ENCODE assay signal across 23 cellular contexts in genomic region chrY:7936053-7936452, GRCh38.
DNase-seq lines count a peak whose midpoint lies in the region; ATAC-seq and TF ChIP-seq lines count a peak whose summit lies in the region.
"Had no signal": no experiment of that assay in that cellular context is flagged by ENCODE, and none has a peak within 500 bp of the region (broad histone marks: within the 10 kb centered on the region; RNA-seq: fewer than 3 reads in every experiment).

No MANE protein-coding gene starts in this region.

- DNase-seq in A172 (ENCODE audit: low spot score) (peak; percentile 78), HCEC 1CT (peak; percentile 54), inferior parietal cortex (ENCODE audit: extremely low spot score) (peak; percentile 2), GM13977 (ENCODE audit: low spot score) (no peak), occipital lobe (lab: John Stamatoyannopoulos, UW) (no peak)
- no peak for DNase-seq in T-helper 2 cell treated with Interferon-gamma antibody and Interleukin-4, amounts not matched to agents 5 μg/mL and 100 μg/mL, for 36 hours (ENCODE audit: low spot score)
- DNase-seq: activated CD4-positive, CD25-positive, alpha-beta regulatory T cell treated with anti-CD3 and anti-CD28 coated beads, Interleukin-2, amount 50 U/mL, for 72 hours; CD4-positive, alpha-beta T cell; effector memory CD4-positive, alpha-beta T cell; KG1; left cardiac atrium; midbrain; NCI-H1092; PC-3; SK-N-SH; T-helper 9 cell; thyroid gland had no signal

- no peak overlapping the region for H3K27ac Mint-ChIP-seq in activated T-helper 17 cell treated with anti-CD3 and anti-CD28 coated beads, Interleukin-2, amount 50 U/mL, for 72 hours
- no peak overlapping the region for H3K27ac Mint-ChIP-seq in T-helper 2 cell treated with Interferon-gamma antibody and Interleukin-4, amounts not matched to agents 5 μg/mL and 100 μg/mL, for 36 hours
- H3K27ac Mint-ChIP-seq: CD4-positive, alpha-beta T cell; stimulated activated effector memory CD8-positive, alpha-beta T cell treated with anti-CD3 and anti-CD28 coated beads, Interleukin-12 subunit alpha, Interleukin-12 subunit beta, amount 100 ng/mL, for 72 hours had no signal

- H3K27me3 Mint-ChIP-seq in activated T-helper 17 cell treated with anti-CD3 and anti-CD28 coated beads, Interleukin-2, amount 50 U/mL, for 72 hours = no peaks in the 10 kb centered on the region
- H3K27me3 Mint-ChIP-seq in T-helper 2 cell treated with Interferon-gamma antibody and Interleukin-4, amounts not matched to agents 5 μg/mL and 100 μg/mL, for 36 hours (ENCODE audit: low read depth) = no peaks in the 10 kb centered on the region
- H3K27me3 Mint-ChIP-seq: CD4-positive, alpha-beta T cell had no signal

- H3K4me1 Mint-ChIP-seq in activated T-helper 17 cell treated with anti-CD3 and anti-CD28 coated beads, Interleukin-2, amount 50 U/mL, for 72 hours = no peaks in the 10 kb centered on the region
- H3K4me1 Mint-ChIP-seq in T-helper 2 cell treated with Interferon-gamma antibody and Interleukin-4, amounts not matched to agents 5 μg/mL and 100 μg/mL, for 36 hours (ENCODE audit: low read depth) = no peaks in the 10 kb centered on the region
- H3K4me1 Mint-ChIP-seq: neural crest cell; stimulated activated effector memory CD8-positive, alpha-beta T cell treated with anti-CD3 and anti-CD28 coated beads, Interleukin-12 subunit alpha, Interleukin-12 subunit beta, amount 100 ng/mL, for 72 hours had no signal

- H3K36me3 Mint-ChIP-seq in activated T-helper 17 cell treated with anti-CD3 and anti-CD28 coated beads, Interleukin-2, amount 50 U/mL, for 72 hours (ENCODE audit: low read depth) = no peaks in the 10 kb centered on the region
- no peaks in the 10 kb centered on the region for H3K36me3 Mint-ChIP-seq in T-helper 2 cell treated with Interferon-gamma antibody and Interleukin-4, amounts not matched to agents 5 μg/mL and 100 μg/mL, for 36 hours (ENCODE audit: low read depth)
- H3K36me3 Mint-ChIP-seq: stimulated activated effector memory CD8-positive, alpha-beta T cell treated with anti-CD3 and anti-CD28 coated beads, Interleukin-12 subunit alpha, Interleukin-12 subunit beta, amount 100 ng/mL, for 72 hours had no signal

- no peaks in the 10 kb centered on the region for H3K9me3 Mint-ChIP-seq in activated T-helper 17 cell treated with anti-CD3 and anti-CD28 coated beads, Interleukin-2, amount 50 U/mL, for 72 hours
- no peaks in the 10 kb centered on the region for H3K9me3 Mint-ChIP-seq in T-helper 2 cell treated with Interferon-gamma antibody and Interleukin-4, amounts not matched to agents 5 μg/mL and 100 μg/mL, for 36 hours
- H3K9me3 Mint-ChIP-seq: CD4-positive, alpha-beta T cell; neural crest cell; stimulated activated effector memory CD8-positive, alpha-beta T cell treated with anti-CD3 and anti-CD28 coated beads, Interleukin-12 subunit alpha, Interleukin-12 subunit beta, amount 100 ng/mL, for 72 hours had no signal

- no peak for TF ChIP-seq CTCF in GM13977 (IDR thresholded peaks at IDR 0.05; ENCODE audit: extremely low read depth, insufficient read depth, missing control alignments)

- in situ Hi-C loops in GM13977 (cut with MboI; ENCODE audit: low pct_unique_long_range_greater_than_20kb, low sequenced_read_pairs, unreplicated experiment) = no loop called here

- peak; percentile 30 for ATAC-seq in activated T-helper 17 cell treated with anti-CD3 and anti-CD28 coated beads, Interleukin-2, amount 50 U/mL, for 72 hours (replicated peaks)
- no peak for ATAC-seq in GM21447 (IDR thresholded peaks at IDR 0.05; ENCODE audit: unreplicated experiment)
- ATAC-seq: A549, HCT116, PC-3 had no signal

- H3K4me3 Mint-ChIP-seq in activated T-helper 17 cell treated with anti-CD3 and anti-CD28 coated beads, Interleukin-2, amount 50 U/mL, for 72 hours = no peak overlapping the region
- H3K4me3 Mint-ChIP-seq in T-helper 2 cell treated with Interferon-gamma antibody and Interleukin-4, amounts not matched to agents 5 μg/mL and 100 μg/mL, for 36 hours = no peak overlapping the region
- H3K4me3 Mint-ChIP-seq: CD4-positive, alpha-beta T cell; neural crest cell; stimulated activated effector memory CD8-positive, alpha-beta T cell treated with anti-CD3 and anti-CD28 coated beads, Interleukin-12 subunit alpha, Interleukin-12 subunit beta, amount 100 ng/mL, for 72 hours had no signal

Comparison
In these comparisons a context has a peak if more than half of its experiments do, and no peak if none do; other contexts are left out.
1. DNase-seq: peak in A172 (single experiment), HCEC 1CT (single experiment) and inferior parietal cortex (single experiment); none in GM13977 (single experiment), T-helper 2 cell treated with Interferon-gamma antibody and Interleukin-4, amounts not matched to agents 5 μg/mL and 100 μg/mL, for 36 hours (single experiment) and occipital lobe (single experiment).